Comparison of ENCODE assay signal across 8 cellular contexts in genomic region chr6:34657307-34657978, GRCh38. TPM values are rescaled to one million over a fixed set of nuclear protein-coding genes. Genes with fewer than 3 reads are reported as not detected.
A peak's percentile ranks its signal among the peaks of the same experiment; 100 is the strongest.
DNase-seq lines count a peak whose midpoint lies in the region; ATAC-seq, FAIRE-seq and TF ChIP-seq lines count a peak whose summit lies in the region.

No MANE protein-coding gene starts in this region.

- no peaks in the 10 kb centered on the region for H4K20me1 ChIP-seq in GM12878 (ENCODE audit: control insufficient read depth, insufficient read depth)

- intact Hi-C loops in A673 (cut with micrococcal nuclease; ENCODE audit: unreplicated experiment) = no loop called here
- intact Hi-C loops in GM12878 (cut with micrococcal nuclease; ENCODE audit: unreplicated experiment) = loop anchor here (10.0 kb wide), 1 partner anchor 227 kb away; the partner anchor contains the start of genes ANKS1A and TAF11

- in situ Hi-C loops in GM12878 (cut with MboI) = loop anchor here (25.0 kb wide), 2 partner anchors 1595 to 1695 kb away; partner anchors contain the start of genes BRD2, HLA-DMA and HLA-DPA1

- WGBS in GM12878 (ENCODE audit: insufficient coverage, insufficient replicate concordance, low lambda C conversion rate, missing lambda C conversion rate) = 0% methylated on average over 2 of the region's 2 CpGs

- RAD21 ChIA-PET in GM12878 (lab: Charles Lee; ENCODE audit: unreplicated experiment) = interaction anchor here (0.9 to 6.8 kb wide), 18 partner anchors 8 to 198 kb away, joined by 3 to 239 read pairs (median 8); partner anchors contain the start of genes BLTP3A, ILRUN and SNRPC

- H3K9me3 ChIP-seq in A673 (ENCODE audit: low read depth, low read length, poor library complexity, severe bottlenecking) = no peaks in the 10 kb centered on the region
- peaks cover 2% of the 10 kb centered on the region; the same call in 2 of the 3 replicates for H3K9me3 ChIP-seq in GM12878 (replicated peaks; ENCODE audit: control insufficient read depth, insufficient read depth, low read length)

- peak overlapping the region; percentile 81 to 94 (median 84) for H3K4me3 Mint-ChIP-seq in immature natural killer cell

- SMC1A ChIA-PET in GM12878 (lab: Charles Lee; ENCODE audit: uncharacterized antibody, unreplicated experiment) = interaction anchor here (0.6 to 6.9 kb wide), 23 partner anchors 8 to 408 kb away, joined by 3 to 251 read pairs (median 6); partner anchors contain the start of genes ANKS1A, BLTP3A, ILRUN and SNRPC

- TF ChIP-seq CTCF in A673 (conservative IDR thresholded peaks at IDR 0.05; ENCODE audit: low read depth, low read length) (no peak), GM12878 (IDR thresholded peaks at IDR 0.05 in 2 of 3, conservative IDR thresholded peaks at IDR 0.05 in 1 of 3; ENCODE audit: control insufficient read depth in 2 of 3, extremely low read depth in 1 of 3, insufficient read depth in 1 of 3, low read depth in 3 of 3, low read length in 3 of 3) (no peak)

- H3K27me3 ChIP-seq in A673 (replicated peaks; ENCODE audit: insufficient read depth, low read depth, low read length, poor library complexity) (no peaks in the 10 kb centered on the region), GM12878 (replicated peaks in 1 of 2; ENCODE audit: control insufficient read depth in 2 of 2, insufficient read depth in 2 of 2, low read length in 1 of 2) (no peaks in the 10 kb centered on the region)

- DNase-seq in A673 (ENCODE audit: low spot score) = peak; percentile 64
- DNase-seq in GM12891 (ENCODE audit: insufficient read length, low spot score) = no peak
- peak; percentile 56 to 70 for DNase-seq in NCI-H526 (lab: John Stamatoyannopoulos, UW)
- DNase-seq in GM12878 (ENCODE audit: low read depth, low spot score) = no peak
- peak; percentile 35 to 44 (median 43) for DNase-seq in immature natural killer cell

- peak in 1 of 2 experiments; percentile 48; a peak in 2 of 4 replicates for TF ChIP-seq EP300 in GM12878 (IDR thresholded peaks at IDR 0.05; ENCODE audit: borderline replicate concordance in 1 of 2, control insufficient read depth in 1 of 2, low read depth in 2 of 2, low read length in 2 of 2)

- H3K4me3 ChIP-seq in A673 (ENCODE audit: low read depth, low read length, poor library complexity, severe bottlenecking) (peak overlapping the region; percentile 36), GM12878 (peak overlapping the region; percentile 58), skin epidermis (peak overlapping the region; percentile 6 to 32 (median 16))

- H3K27ac Mint-ChIP-seq in immature natural killer cell = peak overlapping the region; percentile 92 to 97 (median 95)

- H3K79me2 ChIP-seq in GM12878 (ENCODE audit: control insufficient read depth, insufficient read depth, low read length) = peaks cover 80% of the 10 kb centered on the region

- FAIRE-seq in GM12891 (lab: Jason Lieb, UNC) (peak; percentile 55), GM12878 (lab: Jason Lieb, UNC) (no peak)

- no peak for TF ChIP-seq RAD21 in GM12878 (IDR thresholded peaks at IDR 0.05; ENCODE audit: insufficient read depth, low read depth, low read length)

- TF ChIP-seq POLR2A in GM12891 (IDR thresholded peaks at IDR 0.05; ENCODE audit: low read depth, low read length) = peak; percentile 65
- no peak for TF ChIP-seq POLR2A in GM12878 (IDR thresholded peaks at IDR 0.05; ENCODE audit: low read depth, low read length)

- no peak overlapping the region for H2AFZ ChIP-seq in GM12878 (ENCODE audit: control insufficient read depth, low read depth, low read length)

- H3K9me3 Mint-ChIP-seq in immature natural killer cell = no peaks in the 10 kb centered on the region

- H3K4me1 ChIP-seq in A673 (ENCODE audit: insufficient read depth, low read length, poor library complexity, severe bottlenecking) (peaks cover 37% of the 10 kb centered on the region), GM12878 (ENCODE audit: control insufficient read depth, insufficient read depth, low read length) (peaks cover 60% of the 10 kb centered on the region)

- peak overlapping the region; percentile 100 for H3K4me2 ChIP-seq in GM12878 (ENCODE audit: control insufficient read depth, insufficient read depth)

- POLR2A ChIA-PET in A673 (lab: Charles Lee; ENCODE audit: low non-redundant PET) (no interaction called here), GM12878 (lab: Charles Lee) (interaction anchor here (0.8 to 14.9 kb wide), 12 partner anchors 8 to 420 kb away, joined by 3 to 329 read pairs (median 10); partner anchors contain the start of genes BLTP3A, HMGA1 and ILRUN)

- ATAC-seq in GM12878 (peak; percentile 10), HG03457 (IDR thresholded peaks at IDR 0.05; ENCODE audit: unreplicated experiment) (no peak), HG03521 (IDR thresholded peaks at IDR 0.05; ENCODE audit: unreplicated experiment) (no peak)

- H3K36me3 ChIP-seq in A673 (ENCODE audit: insufficient read depth, low read length, poor library complexity, severe bottlenecking) = peaks cover 9% of the 10 kb centered on the region
- peaks cover 6 to 12% of the 10 kb centered on the region in 2 experiments for H3K36me3 ChIP-seq in GM12878 (ENCODE audit: control insufficient read depth in 2 of 2, insufficient read depth in 2 of 2, low read length in 1 of 2)

- H3K27me3 Mint-ChIP-seq in immature natural killer cell (ENCODE audit: low read depth in 3 of 3) = peaks cover 0 to 2% (median 0%) of the 10 kb centered on the region in 3 donors

- peak overlapping the region; percentile 83 for H3K9ac ChIP-seq in GM12878 (ENCODE audit: control insufficient read depth, insufficient read depth, low read length)

- H3K27ac ChIP-seq in A673 (ENCODE audit: low read depth, low read length, poor library complexity, severe bottlenecking) (peak overlapping the region; percentile 95), GM12878 (ENCODE audit: control insufficient read depth, insufficient read depth) (peak overlapping the region; percentile 100), skin epidermis (peak overlapping the region in 20 of 21 experiments; percentile 25 to 92 (median 80))

- CTCF ChIA-PET in A673 (lab: Charles Lee) = interaction anchor here (1.2 kb wide), 1 partner anchor 48 kb away, joined by 3 read pairs; no protein-coding TSS in a partner anchor
- CTCF ChIA-PET in GM12878 (lab: Yijun Ruan, JAX) = interaction anchor here (0.6 to 5.6 kb wide), 12 partner anchors 9 to 196 kb away, joined by 3 to 131 read pairs (median 4); partner anchors contain the start of genes ILRUN and SNRPC

- H3K36me3 Mint-ChIP-seq in immature natural killer cell = peaks cover 4 to 9% (median 5%) of the 10 kb centered on the region in 3 donors

- BruUV-seq in A673 (replicated peaks; lab: Mats Ljungman, UMichigan) = TSS peak; percentile 91
- BruUV-seq in GM12878 (replicated peaks; lab: Mats Ljungman, UMichigan) = TSS peak; percentile 96

- H3K4me1 Mint-ChIP-seq in immature natural killer cell = peaks cover 35 to 65% of the 10 kb centered on the region in 2 donors

TF ChIP-seq in GM12891, 5 proteins besides CTCF, POLR2A, EP300 and RAD21:
- no peak for TF ChIP-seq POU2F2 (IDR thresholded peaks at IDR 0.05; ENCODE audit: low read depth, low read length)
- no peak; the same call in 1 of the 2 replicates for TF ChIP-seq POLR2AphosphoS5 (IDR thresholded peaks at IDR 0.05; ENCODE audit: low read depth, low read length)
- no peak for TF ChIP-seq TAF1 (IDR thresholded peaks at IDR 0.05; ENCODE audit: low read depth, low read length)
- TF ChIP-seq SPI1 (IDR thresholded peaks at IDR 0.05; ENCODE audit: low read depth, low read length) = no peak
- no peak for TF ChIP-seq PAX5 (IDR thresholded peaks at IDR 0.05; ENCODE audit: insufficient read depth, low read length, severe bottlenecking)

TF ChIP-seq in GM12878, 131 proteins besides CTCF, POLR2A, EP300 and RAD21 (continues in another document):
- TF ChIP-seq MYB (IDR thresholded peaks at IDR 0.05; ENCODE audit: borderline replicate concordance, low read depth, low read length) (no peak), SMARCA5 (IDR thresholded peaks at IDR 0.05) (0 out of 2 replicates have a peak, but pooled peaks have one; percentile 5), WRNIP1 (IDR thresholded peaks at IDR 0.05; ENCODE audit: borderline replicate concordance, low read depth, low read length) (0 out of 2 replicates have a peak, but pooled peaks have one; percentile 46), SUZ12 (IDR thresholded peaks at IDR 0.05; ENCODE audit: unreplicated experiment) (no peak), SRF (IDR thresholded peaks at IDR 0.05; ENCODE audit: low read depth in 2 of 2, low read length in 2 of 2) (no peak), IRF3 (IDR thresholded peaks at IDR 0.05) (no peak), ZSCAN29 (IDR thresholded peaks at IDR 0.05) (no peak), BACH1 (IDR thresholded peaks at IDR 0.05; ENCODE audit: borderline replicate concordance) (peak; percentile 92; the same call in 1 of the 2 replicates), IKZF1 (conservative IDR thresholded peaks at IDR 0.05) (peak; percentile 74)

RNA-seq across cellular contexts. Expression of gene ILRUN, which starts 39.1 kb away (rescaled TPM):
- total RNA-seq in A673 (2021) (58.4 and 66.5 TPM in 2 replicates), GM12878 (2014; rRNA removed) (45.5 and 47.0 TPM in 2 replicates), GM12878 (2014; rRNA removed; fragmentation: Illumina TruSeq; extraction: Trizol) (55.5 and 56.2 TPM in 2 replicates), GM12878 (2021) (83.9 and 85.0 TPM in 2 replicates)
- polyA plus RNA-seq in GM12891 (2012; ENCODE audit: low read depth, missing spikeins) = 57.1 TPM
- 62.6 and 68.7 TPM in 2 replicates for total RNA-seq in GM12878 (2013; cell fraction: nucleolus; rRNA removed)
- 59.5 TPM for polyA plus RNA-seq in GM12878 (2011; ENCODE audit: low read depth)
- polyA plus RNA-seq in GM12878 (2011; rRNA removed) (82.3 and 114 TPM in 2 replicates), GM12878 (2014; fragmentation: Illumina TruSeq; extraction: Trizol) (69.6 and 79.9 TPM in 2 replicates), GM12878 (2014; fragmentation: Nextera tagmentation; extraction: Ambion mirVana) (10 to 100 TPM; 21.0 to 27.2 TPM), GM12878 (2014; rRNA removed) (48.2 and 52.4 TPM in 2 replicates), GM12878 (2016; fragmentation: Nextera tagmentation; extraction: Ambion mirVana) (10 to 100 TPM; 30.2 to 34.1 TPM), immature natural killer cell (10 to 100 TPM; 16.5 to 26.8 (median 19.3) TPM)
- polyA plus RNA-seq in GM12878 (2011; cell fraction: cytosol; rRNA removed) = 72.5 and 86.5 TPM in 2 replicates
- 31.9 and 38.5 TPM in 2 replicates for polyA plus RNA-seq in GM12878 (2011; cell fraction: nucleus; rRNA removed)
- polyA plus RNA-seq in GM12878 (2012) = 76.8 and 76.9 TPM in 2 replicates
- polyA minus RNA-seq in GM12878 (2011; rRNA and poly(A)+ RNA removed) = 137 and 147 TPM in 2 replicates
- polyA minus RNA-seq in GM12878 (2011; cell fraction: cytosol; rRNA and poly(A)+ RNA removed) = 47.6 and 51.2 TPM in 2 replicates
- 22.5 and 34.1 TPM in 2 replicates for polyA minus RNA-seq in GM12878 (2011; cell fraction: nucleus; rRNA and poly(A)+ RNA removed)

Comparison
In these comparisons a context has a peak if more than half of its experiments do, and no peak if none do; other contexts are left out.
1. DNase-seq: peak in A673 (single experiment), NCI-H526 (2 of 2) and immature natural killer cell (3 of 3); none in GM12891 (single experiment) and GM12878 (single experiment).
2. Peak in every context shown above with its lines, with median percentiles within 50 percentile points of each other: H3K27ac ChIP-seq and H3K4me3 ChIP-seq.